ENCODE assay signal across 8 cellular contexts in genomic region chr3:50321146-50321843, GRCh38. TPM values are rescaled to one million over a fixed set of nuclear protein-coding genes. Genes with fewer than 3 reads are reported as not detected.
A peak's percentile ranks its signal among the peaks of the same experiment; 100 is the strongest.
DNase-seq lines count a peak whose midpoint lies in the region; ATAC-seq and TF ChIP-seq lines count a peak whose summit lies in the region.

No MANE protein-coding gene starts in this region.

- CTCF ChIA-PET in T-cell (lab: Charles Lee) = interaction anchor here (0.6 to 1.0 kb wide), 5 partner anchors 16 to 295 kb away, joined by 3 to 5 read pairs (median 4); partner anchors contain the start of genes HYAL3 (in 1 of the 2) and NAA80 (in 1 of the 2)

- peak; percentile 86 for DNase-seq in NCI-H1092 treated with DMSO at 0.1 percent for 48 hours (lab: John Stamatoyannopoulos, UW)
- DNase-seq in T-cell = peak; percentile 59 to 83 (median 75)
- peak; percentile 84 for DNase-seq in amniotic epithelial cell (ENCODE audit: low read depth)
- DNase-seq in left ventricle myocardium superior = peak; percentile 95
- peak; percentile 92 to 95 for DNase-seq in psoas muscle
- peak; percentile 88 for DNase-seq in ureter (ENCODE audit: low spot score)

- no peaks in the 10 kb centered on the region for H3K27me3 ChIP-seq in psoas muscle (ENCODE audit: insufficient read depth in 3 of 3, low read length in 2 of 3)

- peak overlapping the region; percentile 93 for H3K27ac ChIP-seq in psoas muscle

- no peaks in the 10 kb centered on the region for H3K36me3 Mint-ChIP-seq in T-cell

- H3K9me3 Mint-ChIP-seq in T-cell = no peaks in the 10 kb centered on the region

- peaks cover 31 to 58% (median 39%) of the 10 kb centered on the region in 3 donors for H3K4me1 Mint-ChIP-seq in T-cell

- ATAC-seq in HG02623 (IDR thresholded peaks at IDR 0.05; ENCODE audit: unreplicated experiment) = peak; percentile 79
- peak; percentile 77 to 84 (median 80) for ATAC-seq in T-cell (replicated peaks in 1 of 4)
- peak; percentile 81 for ATAC-seq in left ventricle myocardium superior
- ATAC-seq in psoas muscle = peak; percentile 88 to 90 (median 89)

- H3K4me3 Mint-ChIP-seq in T-cell = peak overlapping the region; percentile 82 to 90 (median 86)

- TF ChIP-seq CTCF in GM12875 (IDR thresholded peaks at IDR 0.05; ENCODE audit: borderline replicate concordance, insufficient read depth, low read depth, low read length) (no peak), psoas muscle (IDR thresholded peaks at IDR 0.05) (no peak)

- peaks cover 54% of the 10 kb centered on the region for H3K4me1 ChIP-seq in psoas muscle

- H3K36me3 ChIP-seq in psoas muscle (ENCODE audit: insufficient read depth in 1 of 2, low read depth in 1 of 2) = peaks cover 0 to 53% of the 10 kb centered on the region in 2 donors

- 0 to 1% (median 0%) methylated on average over 41 to 68 of the region's 68 CpGs for WGBS in psoas muscle, 3 donors

- H3K9me3 ChIP-seq in psoas muscle = no peaks in the 10 kb centered on the region

- intact Hi-C loops in left ventricle myocardium superior (cut with micrococcal nuclease) = no loop called here
- intact Hi-C loops in psoas muscle (cut with DNase I) = no loop called here

- POLR2A ChIA-PET in T-cell (lab: Charles Lee) = interaction anchor here in 1 of 2 donors (0.6 kb wide), 1 partner anchor 22 kb away, joined by 13 read pairs; no protein-coding TSS in a partner anchor

- H3K27me3 Mint-ChIP-seq in T-cell = no peaks in the 10 kb centered on the region

- H3K4me3 ChIP-seq in GM12875 (ENCODE audit: low read depth, low read length) (peak overlapping the region; percentile 87), psoas muscle (peak overlapping the region; percentile 90)

- peak overlapping the region; percentile 91 to 96 for H3K27ac Mint-ChIP-seq in T-cell

RNA-seq across cellular contexts. Expression of gene HYAL2, which starts 1.2 kb away (rescaled TPM):
- total RNA-seq in T-cell (1 to 10 TPM in 4 of 5 donors, under 1 TPM in 1; 0.50 to 6.8 (median 3.0) TPM), left ventricle myocardium superior (36.0 TPM), psoas muscle (10 to 100 TPM; 20.6 to 42.8 (median 25.6) TPM), ureter (87.9 TPM)
- 10 to 100 TPM; 25.3 to 61.7 (median 41.8) TPM for polyA plus RNA-seq in psoas muscle

RNA-seq across cellular contexts. Expression of gene TUSC2, which starts 6.7 kb away (rescaled TPM):
- total RNA-seq in T-cell (10 to 100 TPM; 14.9 to 33.1 (median 26.8) TPM), left ventricle myocardium superior (30.7 TPM), psoas muscle (10 to 100 TPM; 31.5 to 43.6 (median 33.7) TPM), ureter (24.7 TPM)
- polyA plus RNA-seq in psoas muscle = 100 to 1,000 TPM in 1 of 3 donors, 10 to 100 TPM in 2; 38.0 to 100 (median 84.9) TPM

RNA-seq across cellular contexts. Expression of gene HYAL1, which starts 17.9 kb away (rescaled TPM):
- total RNA-seq in T-cell (under 1 TPM in 3 of 5 donors, not detected in 2; 0.61 to 0.79 (median 0.69) TPM), left ventricle myocardium superior (70.0 TPM), psoas muscle (10 to 100 TPM in 3 of 4 donors, 1 to 10 TPM in 1; 8.5 to 20.8 (median 13.7) TPM), ureter (9.8 TPM)
- 10 to 100 TPM in 2 of 3 donors, 1 to 10 TPM in 1; 9.5 to 15.1 (median 13.8) TPM for polyA plus RNA-seq in psoas muscle

RNA-seq across cellular contexts. Expression of gene RASSF1, which starts 19.3 kb away (rescaled TPM):
- total RNA-seq in T-cell (100 to 1,000 TPM in 1 of 5 donors, 10 to 100 TPM in 4; 73.2 to 153 (median 79.6) TPM), left ventricle myocardium superior (10.5 TPM), psoas muscle (10 to 100 TPM; 10.1 to 24.2 (median 14.9) TPM), ureter (21.2 TPM)
- polyA plus RNA-seq in psoas muscle = 10 to 100 TPM; 33.3 to 84.5 (median 37.9) TPM

RNA-seq across cellular contexts. Expression of gene HYAL3, which starts 22.1 kb away (rescaled TPM):
- 1 to 10 TPM; 2.6 to 6.2 (median 3.9) TPM for total RNA-seq in T-cell
- 0.92 TPM for total RNA-seq in left ventricle myocardium superior
- 1 to 10 TPM in 1 of 4 donors, under 1 TPM in 3; 0.28 to 2.1 (median 0.65) TPM for total RNA-seq in psoas muscle
- polyA plus RNA-seq in psoas muscle = 1 to 10 TPM in 2 of 3 donors, under 1 TPM in 1; 0.23 to 3.4 (median 1.2) TPM
- total RNA-seq in ureter = 1.8 TPM

Comparison
In these comparisons a context has a peak if more than half of its experiments do, and no peak if none do; other contexts are left out.
1. Peak in every context shown above with its lines: DNase-seq, ATAC-seq, H3K4me3 ChIP-seq and H3K27ac ChIP-seq.